ENCODE assay signal across 8 cellular contexts in genomic region chr9:112844771-112845542, GRCh38. TPM values are rescaled to one million over a fixed set of nuclear protein-coding genes. Genes with fewer than 3 reads are reported as not detected.
A peak's percentile ranks its signal among the peaks of the same experiment; 100 is the strongest.
DNase-seq lines count a peak whose midpoint lies in the region; ATAC-seq and TF ChIP-seq lines count a peak whose summit lies in the region.

No MANE protein-coding gene starts in this region.

- H3K9me3 ChIP-seq in DND-41 (ENCODE audit: insufficient read depth, low read length, severe bottlenecking) (no peaks in the 10 kb centered on the region), SK-N-SH (no peaks in the 10 kb centered on the region), cardiac muscle cell (ENCODE audit: low read depth) (no peaks in the 10 kb centered on the region)

- H3K4me3 Mint-ChIP-seq in activated naive CD4-positive, alpha-beta T cell treated with anti-CD3 and anti-CD28 coated beads for 36 hours: no peak overlapping the region

- CTCF ChIA-PET in SK-N-SH (lab: Yijun Ruan, JAX): interaction anchor here (0.6 to 3.1 kb wide), 33 partner anchors 8 to 1081 kb away, joined by 3 to 21 read pairs (median 4); no protein-coding TSS in a partner anchor
- CTCF ChIA-PET in activated naive CD4-positive, alpha-beta T cell treated with anti-CD3 and anti-CD28 coated beads for 36 hours (lab: Charles Lee): interaction anchor here (0.7 to 5.1 kb wide), 8 partner anchors 11 to 61 kb away, joined by 3 to 88 read pairs (median 4); no protein-coding TSS in a partner anchor

- H3K36me3 ChIP-seq in DND-41 (ENCODE audit: insufficient read depth, low read length) (no peaks in the 10 kb centered on the region), SK-N-SH (replicated peaks in 1 of 2; ENCODE audit: control insufficient read depth in 1 of 2, insufficient read depth in 2 of 2, low read length in 1 of 2) (no peaks in the 10 kb centered on the region), cardiac muscle cell (no peaks in the 10 kb centered on the region)

- no peak overlapping the region for H3K4me3 ChIP-seq in DND-41 (ENCODE audit: low read depth in 1 of 2, low read length in 2 of 2)
- peak overlapping the region in 1 of 2 experiments; percentile 52; a peak in 1 of 4 replicates for H3K4me3 ChIP-seq in SK-N-SH (ENCODE audit: low read depth in 2 of 2, low read length in 1 of 2)
- H3K4me3 ChIP-seq in cardiac muscle cell: no peak overlapping the region

- H3K79me2 ChIP-seq in DND-41 (ENCODE audit: insufficient read depth, low read length) (no peaks in the 10 kb centered on the region), SK-N-SH (ENCODE audit: insufficient read depth) (no peaks in the 10 kb centered on the region)

- no peak overlapping the region for H3K27ac Mint-ChIP-seq in activated naive CD4-positive, alpha-beta T cell treated with anti-CD3 and anti-CD28 coated beads for 36 hours

- peak; percentile 72 for DNase-seq in DND-41
- DNase-seq in LoVo (ENCODE audit: low spot score): peak; percentile 78
- peak; percentile 80 for DNase-seq in SK-N-SH
- peak; percentile 86 for DNase-seq in activated naive CD4-positive, alpha-beta T cell treated with anti-CD3 and anti-CD28 coated beads for 36 hours
- peak; percentile 69 to 81 for DNase-seq in cardiac muscle cell (ENCODE audit: low read depth in 1 of 2, low spot score in 1 of 2)
- peak; percentile 49 for DNase-seq in renal cortical epithelial cell (ENCODE audit: low read depth)
- DNase-seq in amniotic stem cell (lab: John Stamatoyannopoulos, UW): no peak

- POLR2A ChIA-PET in SK-N-SH (lab: Yijun Ruan, JAX): no interaction called here

- H3F3A ChIP-seq in SK-N-SH (replicated peaks; ENCODE audit: insufficient read depth): peaks cover 3% of the 10 kb centered on the region

- peak; percentile 72 for TF ChIP-seq RAD21 in SK-N-SH (IDR thresholded peaks at IDR 0.05; ENCODE audit: low read length)

- peak; percentile 77 for ATAC-seq in DND-41 (ENCODE audit: insufficient read depth, low read depth)
- ATAC-seq in GM21737 (IDR thresholded peaks at IDR 0.05; ENCODE audit: unreplicated experiment): peak; percentile 83

- peak; percentile 89 for TF ChIP-seq CTCF in DND-41 (IDR thresholded peaks at IDR 0.05; ENCODE audit: borderline replicate concordance, extremely low read depth, low read length, poor library complexity, severe bottlenecking)
- peak; percentile 99 for TF ChIP-seq CTCF in SK-N-SH (IDR thresholded peaks at IDR 0.05)
- TF ChIP-seq CTCF in cardiac muscle cell (IDR thresholded peaks at IDR 0.05; ENCODE audit: low read depth, low read length): peak; percentile 100

- no peaks in the 10 kb centered on the region for H3K9me3 Mint-ChIP-seq in activated naive CD4-positive, alpha-beta T cell treated with anti-CD3 and anti-CD28 coated beads for 36 hours

- 31% methylated on average over 15 of the region's 15 CpGs for WGBS in SK-N-SH (ENCODE audit: low lambda C conversion rate)

- peaks cover 8% of the 10 kb centered on the region for H3K4me1 Mint-ChIP-seq in activated naive CD4-positive, alpha-beta T cell treated with anti-CD3 and anti-CD28 coated beads for 36 hours (ENCODE audit: low read depth)

- H3K36me3 Mint-ChIP-seq in activated naive CD4-positive, alpha-beta T cell treated with anti-CD3 and anti-CD28 coated beads for 36 hours (ENCODE audit: low read depth): no peaks in the 10 kb centered on the region

- H3K27me3 ChIP-seq in DND-41 (ENCODE audit: insufficient read depth, low read length, poor library complexity) (no peaks in the 10 kb centered on the region), SK-N-SH (ENCODE audit: insufficient read depth) (no peaks in the 10 kb centered on the region), cardiac muscle cell (no peaks in the 10 kb centered on the region)

- H4K20me1 ChIP-seq in DND-41 (ENCODE audit: insufficient read depth, low read length) (no peaks in the 10 kb centered on the region), SK-N-SH (ENCODE audit: insufficient read depth) (no peaks in the 10 kb centered on the region)

- no peaks in the 10 kb centered on the region for H3K9me2 ChIP-seq in SK-N-SH

- TF ChIP-seq EP300 in SK-N-SH (IDR thresholded peaks at IDR 0.05; ENCODE audit: borderline replicate concordance in 1 of 2, low read depth in 1 of 2, low read length in 1 of 2): no peak

- intact Hi-C loops in activated naive CD4-positive, alpha-beta T cell treated with anti-CD3 and anti-CD28 coated beads for 36 hours (cut with micrococcal nuclease): loop anchor here (1.0 to 10.0 kb wide), 5 partner anchors 18 to 380 kb away; partner anchors contain the start of genes FKBP15 and SLC31A1

- H3K4me1 ChIP-seq in DND-41 (ENCODE audit: insufficient read depth, low read length): 0 out of 2 replicates have a peak, but pooled peaks cover 4% of the 10 kb centered on the region
- peaks cover 0 to 7% of the 10 kb centered on the region in 2 experiments; a peak in 1 of 4 replicates for H3K4me1 ChIP-seq in SK-N-SH (ENCODE audit: control insufficient read depth in 1 of 2, insufficient read depth in 2 of 2, low read depth in 1 of 2, low read length in 1 of 2)
- H3K4me1 ChIP-seq in cardiac muscle cell (ENCODE audit: low read depth): no peaks in the 10 kb centered on the region

- no peak overlapping the region for H3K9ac ChIP-seq in DND-41 (ENCODE audit: low read depth, low read length)
- no peak overlapping the region for H3K9ac ChIP-seq in SK-N-SH

- no peak overlapping the region for H3K4me2 ChIP-seq in DND-41 (ENCODE audit: insufficient read depth, low read length)
- H3K4me2 ChIP-seq in SK-N-SH: no peak overlapping the region

- H2AFZ ChIP-seq in DND-41 (ENCODE audit: low read depth, low read length): no peak overlapping the region
- H2AFZ ChIP-seq in SK-N-SH (ENCODE audit: low read depth): peak overlapping the region; percentile 39; the same call in 1 of the 2 replicates

- H3K27ac ChIP-seq in DND-41 (ENCODE audit: low read length) (no peak overlapping the region), SK-N-SH (ENCODE audit: low read depth in 2 of 2, low read length in 1 of 2) (no peak overlapping the region), cardiac muscle cell (no peak overlapping the region)

- H3K27me3 Mint-ChIP-seq in activated naive CD4-positive, alpha-beta T cell treated with anti-CD3 and anti-CD28 coated beads for 36 hours (ENCODE audit: low read depth): no peaks in the 10 kb centered on the region

TF ChIP-seq in SK-N-SH, 30 proteins besides CTCF, POLR2A, EP300 and RAD21:
- TF ChIP-seq ELF1 (IDR thresholded peaks at IDR 0.05) (no peak), POLR2AphosphoS5 (IDR thresholded peaks at IDR 0.05; ENCODE audit: low read depth, low read length) (no peak), SMC3 (IDR thresholded peaks at IDR 0.05; ENCODE audit: low read depth, low read length) (peak; percentile 78), RXRA (IDR thresholded peaks at IDR 0.05; ENCODE audit: borderline replicate concordance, low read depth) (no peak), FOSL2 (IDR thresholded peaks at IDR 0.05; ENCODE audit: borderline replicate concordance, low read depth) (no peak), PBX3 (IDR thresholded peaks at IDR 0.05) (peak; percentile 4; the same call in 1 of the 2 replicates), NFIC (IDR thresholded peaks at IDR 0.05; ENCODE audit: borderline replicate concordance) (no peak), GABPA (IDR thresholded peaks at IDR 0.05; ENCODE audit: low read depth) (peak; percentile 24; the same call in 1 of the 2 replicates)

RNA-seq across cellular contexts. Expression of gene SLC46A2, which starts 45.7 kb away (rescaled TPM):
- polyA plus RNA-seq in SK-N-SH (2012; rRNA removed) (not detected in 2 replicates), cardiac muscle cell (0.10 TPM in 1 of 2 replicates, not detected in the other)
- not detected in 2 replicates for polyA plus RNA-seq in SK-N-SH (2012; cell fraction: cytosol; rRNA removed)
- not detected in 2 replicates for polyA plus RNA-seq in SK-N-SH (2012; cell fraction: nucleus; rRNA removed)
- not detected for total RNA-seq in activated naive CD4-positive, alpha-beta T cell treated with anti-CD3 and anti-CD28 coated beads for 36 hours
- total RNA-seq in cardiac muscle cell (not detected in 2 replicates), renal cortical epithelial cell (not detected in 2 replicates)
